Comparison of ENCODE assay signal across 9 cellular contexts in the genomic region with DNA sequence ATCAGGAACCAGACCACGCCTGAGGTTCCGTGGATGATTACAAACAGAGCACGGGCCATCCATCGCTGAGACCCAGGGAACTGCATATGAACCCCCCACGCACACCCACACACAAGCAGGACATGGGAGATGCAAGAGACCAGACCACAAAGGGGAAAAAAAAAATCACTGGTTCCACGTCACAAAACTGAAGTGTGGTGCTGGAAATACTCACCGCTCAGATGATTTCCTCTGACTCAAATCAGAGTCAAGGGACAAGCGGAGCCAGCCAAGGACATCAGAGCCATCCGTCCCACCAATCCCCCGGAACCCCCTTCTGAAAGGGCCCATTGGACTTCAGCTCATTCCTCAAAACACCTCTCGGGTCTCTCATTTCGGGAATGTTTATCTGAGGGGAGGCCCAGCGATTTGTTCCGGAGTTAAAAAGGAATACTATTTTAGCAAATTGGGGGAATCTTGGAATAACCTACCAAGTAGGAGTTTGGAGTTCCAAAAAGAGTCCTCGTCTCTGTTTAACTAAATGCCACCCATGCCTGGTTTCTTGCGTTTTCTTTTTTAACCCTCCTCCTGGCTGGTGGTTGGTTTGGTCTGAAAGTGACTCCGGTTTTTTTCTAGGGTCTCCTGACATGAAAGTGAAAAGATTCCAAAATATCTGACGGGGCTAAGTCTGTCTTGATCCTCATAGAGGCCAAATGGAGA. TPM values are rescaled to one million over a fixed set of nuclear protein-coding genes. Genes with fewer than 3 reads are reported as not detected.
DNase-seq lines count a peak whose midpoint lies in the region; ATAC-seq and TF ChIP-seq lines count a peak whose summit lies in the region.
"Had no signal": no experiment of that assay in that cellular context is flagged by ENCODE, and none has a peak within 500 bp of the region (broad histone marks: within the 10 kb centered on the region; RNA-seq: fewer than 3 reads in every experiment).

No MANE protein-coding gene starts in this region.

- peaks cover 0 to 17% (median 13%) of the 10 kb centered on the region in 11 experiments; a peak in 13 of 22 replicates for H3K9me3 ChIP-seq in BLaER1 treated with 17β-estradiol and CSF1 and Interleukin-3, amounts not matched to agents 10 nM and 100 nM (replicated peaks in 1 of 11)
- H3K9me3 ChIP-seq in Karpas-422 (ENCODE audit: low read length), result no peaks in the 10 kb centered on the region

- DNase-seq in Karpas-422 (no peak), fibroblast of villous mesenchyme (ENCODE audit: low read depth) (peak; percentile 87), NCI-H1417 (lab: John Stamatoyannopoulos, UW) (no peak), inferior parietal cortex (ENCODE audit: extremely low spot score) (no peak), activated gamma-delta T cell (lab: John Stamatoyannopoulos, UW) (no peak)
- peak; percentile 24 to 30 for DNase-seq in stimulated activated CD8-positive, alpha-beta memory T cell treated with anti-CD3 and anti-CD28 coated beads, Interleukin-7, amount 100 ng/mL, for 48 hours (ENCODE audit: extremely low read depth in 1 of 2, low read depth in 1 of 2)

- H3K4me1 ChIP-seq in BLaER1 treated with 17β-estradiol and CSF1 and Interleukin-3, amounts not matched to agents 10 nM and 100 nM, result peaks cover 49 to 80% (median 60%) of the 10 kb centered on the region in 10 experiments
- H3K4me1 ChIP-seq in Karpas-422 (ENCODE audit: low read length), result peaks cover 46% of the 10 kb centered on the region

- peak overlapping the region; percentile 44 to 95 (median 63) for H3K27ac ChIP-seq in BLaER1 treated with 17β-estradiol and CSF1 and Interleukin-3, amounts not matched to agents 10 nM and 100 nM
- 0 out of 2 replicates have a peak overlapping the region, but pooled peaks have one; percentile 18 for H3K27ac ChIP-seq in Karpas-422 (ENCODE audit: low read length)
- H3K27ac ChIP-seq: HL-60 had no signal

- peak overlapping the region; percentile 21 to 60 (median 44); a peak in 19 of 20 replicates for H3K4me3 ChIP-seq in BLaER1 treated with 17β-estradiol and CSF1 and Interleukin-3, amounts not matched to agents 10 nM and 100 nM
- H3K4me3 ChIP-seq in Karpas-422 (ENCODE audit: low read length) (peak overlapping the region; percentile 17; the same call in 1 of the 2 replicates), fibroblast of villous mesenchyme (ENCODE audit: low read depth, low read length) (no peak overlapping the region)

- H2AFZ ChIP-seq in Karpas-422 (ENCODE audit: low read length), result no peak overlapping the region

- peaks cover 0 to 9% (median 0%) of the 10 kb centered on the region in 11 experiments; a peak in 2 of 22 replicates for H3K36me3 ChIP-seq in BLaER1 treated with 17β-estradiol and CSF1 and Interleukin-3, amounts not matched to agents 10 nM and 100 nM
- H3K36me3 ChIP-seq in Karpas-422 (ENCODE audit: insufficient read depth, low read length), result no peaks in the 10 kb centered on the region

- peaks cover 0 to 88% (median 11%) of the 10 kb centered on the region in 11 experiments; a peak in 10 of 22 replicates for H4K20me1 ChIP-seq in BLaER1 treated with 17β-estradiol and CSF1 and Interleukin-3, amounts not matched to agents 10 nM and 100 nM
- H4K20me1 ChIP-seq in Karpas-422 (ENCODE audit: insufficient read depth, low read depth, low read length), result no peaks in the 10 kb centered on the region

- H3K27me3 ChIP-seq in BLaER1 treated with 17β-estradiol and CSF1 and Interleukin-3, amounts not matched to agents 10 nM and 100 nM, result no peaks in the 10 kb centered on the region
- H3K27me3 ChIP-seq in Karpas-422 (ENCODE audit: low read length), result no peaks in the 10 kb centered on the region

- no peak for TF ChIP-seq CTCF in fibroblast of villous mesenchyme (IDR thresholded peaks at IDR 0.05; ENCODE audit: insufficient read depth, low read depth, low read length)

- peaks cover 5% of the 10 kb centered on the region; the same call in 1 of the 2 replicates for H3K79me2 ChIP-seq in Karpas-422 (ENCODE audit: low read length)

- no peaks in the 10 kb centered on the region for H3K9me2 ChIP-seq in Karpas-422 (replicated peaks; ENCODE audit: insufficient read depth, low read length)

- H3K4me2 ChIP-seq in BLaER1 treated with 17β-estradiol and CSF1 and Interleukin-3, amounts not matched to agents 10 nM and 100 nM, result peak overlapping the region; percentile 78 to 98 (median 89)
- H3K4me2 ChIP-seq in Karpas-422 (ENCODE audit: low read depth, low read length, poor library complexity, severe bottlenecking), result peak overlapping the region; percentile 56

- ATAC-seq in GM19397 (IDR thresholded peaks at IDR 0.05; ENCODE audit: unreplicated experiment), result peak; percentile 41

- peak overlapping the region; percentile 20 to 88 (median 59); a peak in 21 of 22 replicates for H3K9ac ChIP-seq in BLaER1 treated with 17β-estradiol and CSF1 and Interleukin-3, amounts not matched to agents 10 nM and 100 nM
- H3K9ac ChIP-seq in Karpas-422 (ENCODE audit: low read length), result 0 out of 2 replicates have a peak overlapping the region, but pooled peaks have one; percentile 22

RNA-seq across cellular contexts. Expression of a gene that starts 15.0 kb away (rescaled TPM):
- total RNA-seq in Karpas-422 (2014; rRNA removed; shearing (Covaris generic); ENCODE audit: low replicate concordance), result 2.6 and 6.3 TPM in 2 replicates
- 17.7 and 21.3 TPM in 2 replicates for total RNA-seq in fibroblast of villous mesenchyme

RNA-seq across cellular contexts. Expression of a gene that starts 55.3 kb away (rescaled TPM):
- total RNA-seq in Karpas-422 (2014; rRNA removed; shearing (Covaris generic); ENCODE audit: low replicate concordance), result 87.0 and 152 TPM in 2 replicates
- 189 and 210 TPM in 2 replicates for total RNA-seq in fibroblast of villous mesenchyme

RNA-seq across cellular contexts. Expression of a gene that starts 57.3 kb away (rescaled TPM):
- 45.3 and 84.8 TPM in 2 replicates for total RNA-seq in Karpas-422 (2014; rRNA removed; shearing (Covaris generic); ENCODE audit: low replicate concordance)
- total RNA-seq in fibroblast of villous mesenchyme, result 13.4 and 30.3 TPM in 2 replicates

RNA-seq across cellular contexts. Expression of a gene that starts 57.3 kb away (rescaled TPM):
- total RNA-seq in Karpas-422 (2014; rRNA removed; shearing (Covaris generic); ENCODE audit: low replicate concordance), result 35.5 TPM in 2 replicates
- 18.4 and 19.0 TPM in 2 replicates for total RNA-seq in fibroblast of villous mesenchyme

Comparison
In these comparisons a context has a peak if more than half of its experiments do, and no peak if none do; other contexts are left out.
1. DNase-seq: peak in fibroblast of villous mesenchyme (single experiment) and stimulated activated CD8-positive, alpha-beta memory T cell treated with anti-CD3 and anti-CD28 coated beads, Interleukin-7, amount 100 ng/mL, for 48 hours (2 of 2); none in Karpas-422 (single experiment), NCI-H1417 (0 of 3), inferior parietal cortex (single experiment) and activated gamma-delta T cell (single experiment).